8 cellular contexts compared by ENCODE assay signal in genomic region chr2:170408461-170409163, GRCh38.
DNase-seq lines count a peak whose midpoint lies in the region; ATAC-seq and TF ChIP-seq lines count a peak whose summit lies in the region.
"Had no signal": no experiment of that assay in that cellular context is flagged by ENCODE, and none has a peak within 500 bp of the region (broad histone marks: within the 10 kb centered on the region; RNA-seq: fewer than 3 reads in every experiment).

No MANE protein-coding gene starts in this region.

- H3K4me3 Mint-ChIP-seq in nephron progenitor cell, result peak overlapping the region; percentile 77
- no peak overlapping the region for H3K4me3 Mint-ChIP-seq in activated naive CD4-positive, alpha-beta T cell treated with anti-CD3 and anti-CD28 coated beads, Interleukin-2, amount 10 ng/mL, durations not matched to agents 7 days and 5 days

- H3K9me3 Mint-ChIP-seq in nephron progenitor cell, result peaks cover 3% of the 10 kb centered on the region
- H3K9me3 Mint-ChIP-seq in activated naive CD4-positive, alpha-beta T cell treated with anti-CD3 and anti-CD28 coated beads, Interleukin-2, amount 10 ng/mL, durations not matched to agents 7 days and 5 days, result no peaks in the 10 kb centered on the region
- H3K9me3 Mint-ChIP-seq: T-cell had no signal

- no peak overlapping the region for H3K27ac Mint-ChIP-seq in nephron progenitor cell
- no peak overlapping the region for H3K27ac Mint-ChIP-seq in activated naive CD4-positive, alpha-beta T cell treated with anti-CD3 and anti-CD28 coated beads, Interleukin-2, amount 10 ng/mL, durations not matched to agents 7 days and 5 days
- H3K27ac Mint-ChIP-seq: T-cell had no signal

- peak; percentile 73 for ATAC-seq in GM19035 (IDR thresholded peaks at IDR 0.05; ENCODE audit: unreplicated experiment)
- peak; percentile 69 for ATAC-seq in HG02938 (IDR thresholded peaks at IDR 0.05; ENCODE audit: unreplicated experiment)
- ATAC-seq in HG02981 (IDR thresholded peaks at IDR 0.05; ENCODE audit: unreplicated experiment), result no peak

- H3K36me3 Mint-ChIP-seq in nephron progenitor cell (ENCODE audit: low read depth), result no peaks in the 10 kb centered on the region
- no peaks in the 10 kb centered on the region for H3K36me3 Mint-ChIP-seq in activated naive CD4-positive, alpha-beta T cell treated with anti-CD3 and anti-CD28 coated beads, Interleukin-2, amount 10 ng/mL, durations not matched to agents 7 days and 5 days
- H3K36me3 Mint-ChIP-seq: T-cell had no signal

- no peak for TF ChIP-seq CTCF in nephron progenitor cell (IDR thresholded peaks at IDR 0.05)

- DNase-seq in UCSD-AML1 (lab: John Stamatoyannopoulos, UW; ENCODE audit: unreplicated experiment), result peak; percentile 27
- no peak for DNase-seq in nephron progenitor cell
- no peak for DNase-seq in NCI-H1694 (lab: John Stamatoyannopoulos, UW)
- DNase-seq in activated naive CD4-positive, alpha-beta T cell treated with anti-CD3 and anti-CD28 coated beads, Interleukin-2, amount 10 ng/mL, durations not matched to agents 7 days and 5 days, result no peak

- peaks cover 4% of the 10 kb centered on the region for H3K27me3 Mint-ChIP-seq in nephron progenitor cell (ENCODE audit: low read depth, poor library complexity)
- peaks cover 43% of the 10 kb centered on the region for H3K27me3 Mint-ChIP-seq in activated naive CD4-positive, alpha-beta T cell treated with anti-CD3 and anti-CD28 coated beads, Interleukin-2, amount 10 ng/mL, durations not matched to agents 7 days and 5 days

- CTCF ChIA-PET in activated naive CD4-positive, alpha-beta T cell treated with anti-CD3 and anti-CD28 coated beads, Interleukin-2, amount 10 ng/mL, durations not matched to agents 7 days and 5 days (lab: Charles Lee), result interaction anchor here (0.6 to 4.8 kb wide), 23 partner anchors 10 to 463 kb away, joined by 3 to 40 read pairs (median 5); partner anchors contain the start of gene GAD1

- H3K4me1 Mint-ChIP-seq in nephron progenitor cell, result peaks cover 13% of the 10 kb centered on the region
- H3K4me1 Mint-ChIP-seq in activated naive CD4-positive, alpha-beta T cell treated with anti-CD3 and anti-CD28 coated beads, Interleukin-2, amount 10 ng/mL, durations not matched to agents 7 days and 5 days, result peaks cover 7% of the 10 kb centered on the region
